ENCODE assay signal across 9 cellular contexts in the genomic region with DNA sequence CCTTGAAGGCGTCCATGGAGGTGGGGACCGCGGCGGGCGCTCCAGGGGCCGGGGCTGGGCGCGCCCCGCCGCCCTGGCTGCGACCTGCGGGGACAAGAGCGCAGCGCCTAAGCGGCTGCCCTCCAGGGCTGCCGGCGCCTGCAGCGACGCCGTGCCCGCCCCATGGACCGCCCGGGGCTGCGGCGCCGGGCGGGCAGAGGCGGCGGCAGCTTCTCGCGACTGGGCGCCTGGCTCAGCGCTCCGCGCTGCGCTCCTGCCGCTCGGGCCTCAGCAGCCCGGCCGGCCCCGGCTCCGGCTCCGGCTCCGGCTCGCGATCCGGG. TPM values are rescaled to one million over a fixed set of nuclear protein-coding genes. Genes with fewer than 3 reads are reported as not detected.
DNase-seq lines count a peak whose midpoint lies in the region; ATAC-seq and TF ChIP-seq lines count a peak whose summit lies in the region.
"Had no signal": no experiment of that assay in that cellular context is flagged by ENCODE, and none has a peak within 500 bp of the region (broad histone marks: within the 10 kb centered on the region; RNA-seq: fewer than 3 reads in every experiment).

No MANE protein-coding gene starts in this region.

- no peak overlapping the region for H3K27ac Mint-ChIP-seq in activated CD4-positive, alpha-beta memory T cell treated with anti-CD3 and anti-CD28 coated beads, Interleukin-2, amount 10 ng/mL, durations not matched to agents 7 days and 5 days

- no peaks in the 10 kb centered on the region for H3K9me3 ChIP-seq in HUES6 (ENCODE audit: control insufficient read depth, insufficient read depth, low read depth, low read length)
- H3K9me3 ChIP-seq in mucosa of stomach (ENCODE audit: control insufficient read depth, low read length): no peaks in the 10 kb centered on the region
- no peaks in the 10 kb centered on the region for H3K9me3 ChIP-seq in thyroid gland

- ATAC-seq in HG03097 (IDR thresholded peaks at IDR 0.05; ENCODE audit: low FRiP score, unreplicated experiment): no peak

- no peaks in the 10 kb centered on the region for H3K36me3 ChIP-seq in HUES6 (ENCODE audit: control insufficient read depth, insufficient read depth, low read length)
- H3K36me3 ChIP-seq in mucosa of stomach (ENCODE audit: control insufficient read depth, insufficient read depth, low read length): no peaks in the 10 kb centered on the region
- no peaks in the 10 kb centered on the region for H3K36me3 ChIP-seq in thyroid gland

- peaks cover 41% of the 10 kb centered on the region for H3K4me1 Mint-ChIP-seq in activated CD4-positive, alpha-beta memory T cell treated with anti-CD3 and anti-CD28 coated beads, Interleukin-2, amount 10 ng/mL, durations not matched to agents 7 days and 5 days

- H3K27ac ChIP-seq in HUES6 (ENCODE audit: low read depth, low read length) (no peak overlapping the region), coronary artery (no peak overlapping the region), thyroid gland (no peak overlapping the region)

- DNase-seq in AG20443 (ENCODE audit: low spot score): peak; percentile 74
- DNase-seq in coronary artery (ENCODE audit: low spot score): no peak
- no peak for DNase-seq in thyroid gland
- DNase-seq in activated CD4-positive, alpha-beta memory T cell treated with anti-CD3 and anti-CD28 coated beads, Interleukin-2, amount 10 ng/mL, durations not matched to agents 7 days and 5 days: no peak
- DNase-seq in midbrain (lab: John Stamatoyannopoulos, UW): no peak

- no peak overlapping the region for H3K4me3 Mint-ChIP-seq in activated CD4-positive, alpha-beta memory T cell treated with anti-CD3 and anti-CD28 coated beads, Interleukin-2, amount 10 ng/mL, durations not matched to agents 7 days and 5 days

- no peaks in the 10 kb centered on the region for H3K9me3 Mint-ChIP-seq in activated CD4-positive, alpha-beta memory T cell treated with anti-CD3 and anti-CD28 coated beads, Interleukin-2, amount 10 ng/mL, durations not matched to agents 7 days and 5 days

- H3K27me3 ChIP-seq in HUES6 (ENCODE audit: control insufficient read depth, insufficient read depth, low read length) (peaks cover 98% of the 10 kb centered on the region), mucosa of stomach (ENCODE audit: control insufficient read depth, insufficient read depth, low read length) (peaks cover 67% of the 10 kb centered on the region), thyroid gland (peaks cover 82% of the 10 kb centered on the region)

- H3K9ac ChIP-seq in HUES6 (ENCODE audit: low read length): peak overlapping the region; percentile 82
- peak overlapping the region; percentile 61 for H3K9ac ChIP-seq in mucosa of stomach (ENCODE audit: low read length)

- no CpG with 5 or more reads among the region's 47 CpGs for WGBS in thyroid gland, 2 donors

- H3K4me3 ChIP-seq in HUES6 (ENCODE audit: low read depth, low read length) (peak overlapping the region; percentile 63), coronary artery (peak overlapping the region; percentile 74), mucosa of stomach (ENCODE audit: low read length) (peak overlapping the region; percentile 39), thyroid gland (replicated peaks in 1 of 3) (peak overlapping the region in 1 of 3 donors; percentile 33)

- TF ChIP-seq CTCF in coronary artery (IDR thresholded peaks at IDR 0.05) (no peak), thyroid gland (IDR thresholded peaks at IDR 0.05) (no peak)

- TF ChIP-seq POLR2A in thyroid gland (IDR thresholded peaks at IDR 0.05): no peak

- POLR2A ChIA-PET in activated CD4-positive, alpha-beta memory T cell treated with anti-CD3 and anti-CD28 coated beads, Interleukin-2, amount 10 ng/mL, durations not matched to agents 7 days and 5 days (lab: Charles Lee): no interaction called here

- peaks cover 9% of the 10 kb centered on the region for H3K36me3 Mint-ChIP-seq in activated CD4-positive, alpha-beta memory T cell treated with anti-CD3 and anti-CD28 coated beads, Interleukin-2, amount 10 ng/mL, durations not matched to agents 7 days and 5 days (ENCODE audit: low read depth)

- CTCF ChIA-PET in activated CD4-positive, alpha-beta memory T cell treated with anti-CD3 and anti-CD28 coated beads, Interleukin-2, amount 10 ng/mL, durations not matched to agents 7 days and 5 days (lab: Charles Lee): no interaction called here

- H3K4me1 ChIP-seq in HUES6 (ENCODE audit: control insufficient read depth, insufficient read depth, low read length): peaks cover 43% of the 10 kb centered on the region
- peaks cover 20% of the 10 kb centered on the region for H3K4me1 ChIP-seq in mucosa of stomach (ENCODE audit: control insufficient read depth, insufficient read depth, low read length)
- peaks cover 29 to 38% of the 10 kb centered on the region in 2 donors for H3K4me1 ChIP-seq in thyroid gland

- intact Hi-C loops in thyroid gland (cut with DNase I): loop anchor here (10.0 kb wide), 1 partner anchor 151 kb away; no protein-coding TSS in a partner anchor

- peaks cover 81% of the 10 kb centered on the region for H3K27me3 Mint-ChIP-seq in activated CD4-positive, alpha-beta memory T cell treated with anti-CD3 and anti-CD28 coated beads, Interleukin-2, amount 10 ng/mL, durations not matched to agents 7 days and 5 days

RNA-seq across cellular contexts. Expression of gene PITX1, which starts 0.2 kb away (rescaled TPM):
- total RNA-seq in thyroid gland: under 1 TPM in 2 of 4 donors, not detected in 2; 0.13 to 0.44 TPM
- total RNA-seq in activated CD4-positive, alpha-beta memory T cell treated with anti-CD3 and anti-CD28 coated beads, Interleukin-2, amount 10 ng/mL, durations not matched to agents 7 days and 5 days: under 1 TPM in 1 of 2 experiments, not detected in 1; 0.18 TPM
- total RNA-seq: kidney epithelial cell had no signal
